Comparison of ENCODE assay signal across 21 cellular contexts in the genomic region with DNA sequence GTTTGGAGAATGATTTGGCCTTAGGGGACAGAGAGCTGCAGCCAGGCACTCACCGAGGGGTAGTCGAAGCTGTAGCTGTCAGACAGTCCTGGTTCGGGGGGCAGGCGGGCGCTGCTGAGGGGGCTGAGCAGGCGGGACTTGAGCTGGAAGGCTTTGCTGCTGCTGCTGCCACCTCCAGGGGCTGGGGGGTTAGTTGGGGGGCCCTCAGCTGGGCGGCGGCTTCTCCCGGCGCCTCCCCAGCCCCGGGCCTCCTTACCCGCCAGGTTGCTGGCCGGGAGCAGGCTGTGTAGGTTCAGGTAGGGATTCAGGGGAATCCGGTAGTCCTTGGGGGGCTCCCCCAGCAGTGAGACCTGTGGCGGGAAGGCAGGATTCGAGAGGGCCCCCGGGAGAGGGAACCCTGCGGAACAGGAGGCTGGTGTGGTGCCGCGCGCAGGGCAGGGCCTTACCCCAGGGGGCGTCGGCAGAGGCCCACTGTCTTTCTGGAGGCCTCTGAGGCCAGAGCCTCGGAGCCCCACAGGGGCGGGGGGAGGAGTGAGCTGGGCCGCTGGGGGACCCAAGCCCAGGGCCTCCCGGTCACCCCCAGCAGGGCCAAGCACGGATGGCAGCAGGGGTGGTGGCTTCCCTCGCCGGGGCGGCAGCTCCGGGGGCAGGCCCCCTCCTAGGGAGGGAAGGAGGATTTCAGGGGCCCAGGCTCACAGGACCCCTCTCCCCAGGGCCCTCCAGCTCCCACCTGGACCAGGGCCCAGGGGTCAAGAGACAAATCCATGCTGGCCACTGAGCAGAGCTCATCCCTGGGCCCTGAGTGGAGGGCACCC.
"Had no signal": no experiment of that assay in that cellular context is flagged by ENCODE, and none has a peak within 500 bp of the region (broad histone marks: within the 10 kb centered on the region; RNA-seq: fewer than 3 reads in every experiment).

No MANE protein-coding gene starts in this region.

- H3K36me3 ChIP-seq: ovary had no signal

- DNase-seq: activated CD4-positive, alpha-beta T cell treated with anti-CD3 and anti-CD28 coated beads for 36 hours; activated CD4-positive, CD25-positive, alpha-beta regulatory T cell; activated effector memory CD4-positive, alpha-beta T cell treated with Interleukin-2 at 50 U/mL for 16 hours; activated naive CD4-positive, alpha-beta T cell treated with Interleukin-2 at 50 U/mL for 16 hours; activated T-cell treated with anti-CD3 and anti-CD28 coated beads for 4 hours; activated T-cell treated with anti-CD3 and anti-CD28 coated beads, Interleukin-2, amount 50 U/mL, for 72 hours; anterior cingulate cortex; cerebellar nuclear complex; hippocampal formation; ovary; right lobe of liver; stimulated activated CD4-positive, alpha-beta T cell treated with anti-CD3 and anti-CD28 coated beads, Interleukin-12 subunit alpha, Interleukin-12 subunit beta, amount 100 ng/mL, for 4 hours; stimulated activated CD4-positive, alpha-beta T cell treated with anti-CD3 and anti-CD28 coated beads, Interleukin-4, amount 100 ng/mL, for 1 hour; T-helper 1 cell; tibial artery had no signal

- H3K9me3 ChIP-seq: gastroesophageal sphincter, neutrophil, ovary, right lobe of liver, suprapubic skin, tibial artery had no signal

- H3K4me3 ChIP-seq: cardiac muscle cell, coronary artery, gastroesophageal sphincter, ovary, right lobe of liver, suprapubic skin, tibial artery had no signal

- H3K27me3 ChIP-seq: cardiac muscle cell, gastroesophageal sphincter, neutrophil, ovary, right lobe of liver, suprapubic skin, tibial artery had no signal

- H3K27ac ChIP-seq: cardiac muscle cell, coronary artery, gastroesophageal sphincter, neutrophil, ovary, right lobe of liver, suprapubic skin, tibial artery had no signal

- FAIRE-seq: endothelial cell of umbilical vein had no signal
